32 cellular contexts compared by ENCODE assay signal in genomic region chr1:55932402-55932801, GRCh38.
"Had no signal": no experiment of that assay in that cellular context is flagged by ENCODE, and none has a peak within 500 bp of the region (broad histone marks: within the 10 kb centered on the region; RNA-seq: fewer than 3 reads in every experiment).

No MANE protein-coding gene starts in this region.

- H3K9me3 ChIP-seq: adrenal gland, body of pancreas had no signal

- ATAC-seq: activated CD8-positive, alpha-beta T cell treated with anti-CD3 and anti-CD28 coated beads for 36 hours; activated naive CD4-positive, alpha-beta T cell treated with anti-CD3 and anti-CD28 coated beads, Interleukin-2, amount 50 U/mL, for 72 hours; activated T-cell treated with anti-CD3 and anti-CD28 coated beads, Interleukin-2, amount 50 U/mL, for 4 hours; activated T-cell treated with anti-CD3 and anti-CD28 coated beads, Interleukin-2, amount 50 U/mL, for 72 hours; activated T-helper 17 cell treated with anti-CD3 and anti-CD28 coated beads, Interleukin-2, amount 50 U/mL, for 72 hours; body of pancreas had no signal

- H3K27ac ChIP-seq: adrenal gland, body of pancreas, VCaP had no signal

- H3K36me3 ChIP-seq: adrenal gland had no signal

- DNase-seq: activated B cell treated with CpG ODN at 0.5 μM for 24 hours; activated CD4-positive, alpha-beta memory T cell treated with anti-CD3 and anti-CD28 coated beads for 36 hours; activated CD4-positive, alpha-beta T cell treated with anti-CD3 and anti-CD28 coated beads for 4 hours; activated CD4-positive, alpha-beta T cell treated with anti-CD3 and anti-CD28 coated beads, Interleukin-2, amount 10 ng/mL, durations not matched to agents 24 days and 14 days; activated CD4-positive, alpha-beta T cell treated with anti-CD3 and anti-CD28 coated beads, Interleukin-2, amount 50 U/mL, for 1 hour; activated CD4-positive, alpha-beta T cell treated with anti-CD3 and anti-CD28 coated beads, Interleukin-2, amount 50 U/mL, for 4 hours; activated CD4-positive, CD25-positive, alpha-beta regulatory T cell treated with anti-CD3 and anti-CD28 coated beads, Interleukin-2, amount 50 U/mL, for 72 hours; activated CD8-positive, alpha-beta memory T cell treated with anti-CD3 and anti-CD28 coated beads, Interleukin-2, amount 50 U/mL, for 4 hours; activated CD8-positive, alpha-beta T cell treated with anti-CD3 and anti-CD28 coated beads for 36 hours; activated effector memory CD4-positive, alpha-beta T cell treated with anti-CD3 and anti-CD28 coated beads, Interleukin-2, amount 50 U/mL, for 16 hours; activated gamma-delta T cell treated with Interleukin-2 at 50 U/mL for 16 hours; activated naive CD4-positive, alpha-beta T cell; activated naive CD4-positive, alpha-beta T cell treated with anti-CD3 and anti-CD28 coated beads for 36 hours; activated naive CD4-positive, alpha-beta T cell treated with anti-CD3 and anti-CD28 coated beads, Interleukin-2, amount 50 U/mL, for 16 hours; activated naive CD8-positive, alpha-beta T cell treated with anti-CD3 and anti-CD28 coated beads for 36 hours; activated T-cell treated with anti-CD3 and anti-CD28 coated beads for 4 hours; activated T-cell treated with anti-CD3 and anti-CD28 coated beads, Interleukin-2, amount 50 U/mL, for 1 hour; activated T-cell treated with anti-CD3 and anti-CD28 coated beads, Interleukin-2, amount 50 U/mL, for 4 hours; activated T-cell treated with anti-CD3 and anti-CD28 coated beads, Interleukin-2, amount 50 U/mL, for 72 hours; adrenal gland; amniotic stem cell; aorta; body of pancreas; central memory CD4-positive, alpha-beta T cell; cerebellar nuclear complex; SW 1271; T-helper 1 cell; T-helper 2 cell; T-helper 9 cell had no signal

- H3K4me1 ChIP-seq: adrenal gland, body of pancreas had no signal

- H3K4me3 ChIP-seq: adrenal gland, body of pancreas had no signal

- H3K27me3 ChIP-seq: adrenal gland, body of pancreas had no signal
